Comparison of ENCODE assay signal across 23 cellular contexts in the genomic region with DNA sequence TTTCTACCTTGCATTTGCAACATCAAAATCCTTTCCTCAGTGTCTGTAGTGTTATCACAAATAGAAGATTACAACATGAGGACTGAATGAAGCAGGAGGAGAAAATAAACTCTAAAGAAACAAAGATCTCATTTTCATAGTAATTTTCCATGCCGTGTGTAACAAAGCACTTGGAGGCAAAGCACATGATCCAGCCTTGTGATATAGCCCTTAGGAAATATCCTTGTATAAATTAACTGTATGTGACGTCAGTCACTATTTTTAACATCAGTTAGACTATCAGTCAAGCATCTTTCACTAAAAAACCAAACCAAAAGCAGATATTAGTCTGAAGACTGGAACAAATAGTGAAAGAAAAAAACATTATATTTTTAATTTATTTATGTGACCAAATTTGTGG.
DNase-seq lines count a peak whose midpoint lies in the region; ATAC-seq, FAIRE-seq and TF ChIP-seq lines count a peak whose summit lies in the region.
"Had no signal": no experiment of that assay in that cellular context is flagged by ENCODE, and none has a peak within 500 bp of the region (broad histone marks: within the 10 kb centered on the region; RNA-seq: fewer than 3 reads in every experiment).

No MANE protein-coding gene starts in this region.

- in situ Hi-C loops in HepG2 (cut with HindIII; ENCODE audit: extremely low pct_ligation_motif_present, low pct_unique_long_range_greater_than_20kb) = no loop called here

- no peak for DNase-seq in HepG2 (ENCODE audit: low spot score)
- DNase-seq in right lobe of liver = no peak
- peak; percentile 16 for DNase-seq in epidermal melanocyte (ENCODE audit: insufficient read length, low spot score)
- DNase-seq in foreskin melanocyte = peak; percentile 93
- peak; percentile 18 for DNase-seq in testis
- DNase-seq in effector memory CD4-positive, alpha-beta T cell = no peak
- DNase-seq in GM12892 (ENCODE audit: insufficient read length) = no peak
- DNase-seq: CD8-positive, alpha-beta T cell; COR-L47; DMS 273 treated with DMSO at 0.1 percent for 48 hours; DMS53; DND-41; EL; HCEC 1CT; IMR-90 had no signal

- H3K4me2 ChIP-seq in HepG2 (ENCODE audit: low read depth, low read length) = no peak overlapping the region
- H3K4me2 ChIP-seq: A549; BLaER1 treated with 17β-estradiol and CSF1 and Interleukin-3, amounts not matched to agents 10 nM and 100 nM had no signal

- H3K9me3 ChIP-seq in HepG2 (ENCODE audit: low read length) (peaks cover 85% of the 10 kb centered on the region), right lobe of liver (no peaks in the 10 kb centered on the region), testis (no peaks in the 10 kb centered on the region)
- H3K9me3 ChIP-seq in effector memory CD4-positive, alpha-beta T cell (ENCODE audit: control insufficient read depth, low read length) = no peaks in the 10 kb centered on the region
- H3K9me3 ChIP-seq: BLaER1 treated with 17β-estradiol and CSF1 and Interleukin-3, amounts not matched to agents 10 nM and 100 nM had no signal

- H3K4me1 ChIP-seq in HepG2 (ENCODE audit: insufficient read depth, low read length) = no peaks in the 10 kb centered on the region
- no peaks in the 10 kb centered on the region for H3K4me1 ChIP-seq in right lobe of liver
- H3K4me1 ChIP-seq in testis = no peaks in the 10 kb centered on the region
- no peaks in the 10 kb centered on the region for H3K4me1 ChIP-seq in effector memory CD4-positive, alpha-beta T cell (ENCODE audit: control insufficient read depth, insufficient read depth, low read length, poor library complexity, severe bottlenecking)
- H3K4me1 ChIP-seq: A549; BLaER1 treated with 17β-estradiol and CSF1 and Interleukin-3, amounts not matched to agents 10 nM and 100 nM had no signal

- H3K9ac ChIP-seq in HepG2 (ENCODE audit: insufficient read depth, low read depth, low read length) = no peak overlapping the region
- H3K9ac ChIP-seq: BLaER1 treated with 17β-estradiol and CSF1 and Interleukin-3, amounts not matched to agents 10 nM and 100 nM had no signal

- intact Hi-C loops in HepG2 (cut with micrococcal nuclease; ENCODE audit: unreplicated experiment) (no loop called here), right lobe of liver (cut with DNase I) (no loop called here), testis (cut with DNase I; ENCODE audit: low total_unique reads) (no loop called here)

- H3K36me3 ChIP-seq in HepG2 (replicated peaks in 1 of 2; ENCODE audit: control insufficient read depth in 1 of 2, insufficient read depth in 2 of 2, low read length in 2 of 2) (no peaks in the 10 kb centered on the region), right lobe of liver (no peaks in the 10 kb centered on the region), testis (ENCODE audit: low read depth, missing control alignments) (no peaks in the 10 kb centered on the region)
- H3K36me3 ChIP-seq in effector memory CD4-positive, alpha-beta T cell (ENCODE audit: control insufficient read depth, insufficient read depth, low read length) = no peaks in the 10 kb centered on the region
- H3K36me3 ChIP-seq: BLaER1 treated with 17β-estradiol and CSF1 and Interleukin-3, amounts not matched to agents 10 nM and 100 nM had no signal

- no peak overlapping the region for H2AFZ ChIP-seq in HepG2 (ENCODE audit: low read length)

- ATAC-seq in HepG2 (no peak), right lobe of liver (no peak), HG02970 (IDR thresholded peaks at IDR 0.05; ENCODE audit: low FRiP score, unreplicated experiment) (no peak)
- ATAC-seq: A549; CD8-positive, alpha-beta T cell; GM12878; K562 had no signal

- POLR2A ChIA-PET in HepG2 (lab: Yijun Ruan, JAX) = no interaction called here

- no peak for TF ChIP-seq EP300 in HepG2 (IDR thresholded peaks at IDR 0.05; ENCODE audit: low read depth in 2 of 2, low read length in 2 of 2)
- no peak for TF ChIP-seq EP300 in HepG2 (CRISPR knock-in tag; IDR thresholded peaks at IDR 0.05; ENCODE audit: borderline replicate concordance)

- no peaks in the 10 kb centered on the region for H3K79me2 ChIP-seq in HepG2 (ENCODE audit: insufficient read depth, low read length)

- BruUV-seq in HepG2 (replicated peaks; lab: Mats Ljungman, UMichigan) = no TSS peak

- H3K27ac ChIP-seq in HepG2 (ENCODE audit: extremely low read length, insufficient read depth, low read length) = no peak overlapping the region
- no peak overlapping the region for H3K27ac ChIP-seq in right lobe of liver
- H3K27ac ChIP-seq in testis = no peak overlapping the region
- H3K27ac ChIP-seq in effector memory CD4-positive, alpha-beta T cell (ENCODE audit: insufficient read depth, low read length, poor library complexity, severe bottlenecking) = no peak overlapping the region
- H3K27ac ChIP-seq: 22Rv1; A549; BLaER1 treated with 17β-estradiol and CSF1 and Interleukin-3, amounts not matched to agents 10 nM and 100 nM had no signal

- 2% methylated on average over 2 of the region's 2 CpGs for WGBS in HepG2 (ENCODE audit: low lambda C conversion rate)
- 41% methylated on average over 2 of the region's 2 CpGs for whole genome bisulfite sequencing in right lobe of liver (ENCODE audit: insufficient coverage, low coverage, low lambda C conversion rate, missing lambda C conversion rate)
- 56 to 76% methylated on average over 2 of the region's 2 CpGs for WGBS in testis, 2 donors

- TF ChIP-seq CTCF in HepG2 (CRISPR knock-in tag; IDR thresholded peaks at IDR 0.05) = no peak
- TF ChIP-seq CTCF in right lobe of liver (IDR thresholded peaks at IDR 0.05) = no peak
- no peak for TF ChIP-seq CTCF in testis (IDR thresholded peaks at IDR 0.05)

- no peak for TF ChIP-seq POLR2A in HepG2 (IDR thresholded peaks at IDR 0.05; ENCODE audit: insufficient read depth in 1 of 2, low read depth in 2 of 2, low read length in 2 of 2)
- no peak for TF ChIP-seq POLR2A in right lobe of liver (IDR thresholded peaks at IDR 0.05)
- no peak for TF ChIP-seq POLR2A in testis (IDR thresholded peaks at IDR 0.05)
- TF ChIP-seq POLR2A in GM12892 (IDR thresholded peaks at IDR 0.05; ENCODE audit: low read depth, low read length) = no peak

- CTCF ChIA-PET in HepG2 (lab: Yijun Ruan, JAX; ENCODE audit: low intra/inter-chr PET ratio, low total read pairs) = no interaction called here

- H3K27me3 ChIP-seq in HepG2 (ENCODE audit: control insufficient read depth in 1 of 2, insufficient read depth in 2 of 2, low read length in 2 of 2) = no peaks in the 10 kb centered on the region
- no peaks in the 10 kb centered on the region for H3K27me3 ChIP-seq in right lobe of liver
- no peaks in the 10 kb centered on the region for H3K27me3 ChIP-seq in testis
- no peaks in the 10 kb centered on the region for H3K27me3 ChIP-seq in effector memory CD4-positive, alpha-beta T cell (replicated peaks; ENCODE audit: control insufficient read depth, insufficient read depth, low read length, poor library complexity, severe bottlenecking)
- H3K27me3 ChIP-seq: BLaER1 treated with 17β-estradiol and CSF1 and Interleukin-3, amounts not matched to agents 10 nM and 100 nM had no signal

- FAIRE-seq in HepG2 (lab: Jason Lieb, UNC) = no peak
- no peak for FAIRE-seq in GM12892 (lab: Jason Lieb, UNC)
- FAIRE-seq: A549, GM12878, GM19239, H54, K562 had no signal

- TF ChIP-seq RAD21 in HepG2 (CRISPR knock-in tag; IDR thresholded peaks at IDR 0.05) = no peak

- H3K4me3 ChIP-seq in HepG2 (replicated peaks in 1 of 3; ENCODE audit: insufficient read depth in 1 of 3, low read depth in 2 of 3, low read length in 3 of 3) (no peak overlapping the region), right lobe of liver (no peak overlapping the region), testis (no peak overlapping the region)
- H3K4me3 ChIP-seq in effector memory CD4-positive, alpha-beta T cell (ENCODE audit: insufficient read depth, low read depth, low read length, poor library complexity, severe bottlenecking) = no peak overlapping the region
- H3K4me3 ChIP-seq: A549; BLaER1 treated with 17β-estradiol and CSF1 and Interleukin-3, amounts not matched to agents 10 nM and 100 nM; GM12878; K562 had no signal

- H4K20me1 ChIP-seq in HepG2 (ENCODE audit: insufficient read depth, low read length) = no peaks in the 10 kb centered on the region
- H4K20me1 ChIP-seq: BLaER1 treated with 17β-estradiol and CSF1 and Interleukin-3, amounts not matched to agents 10 nM and 100 nM had no signal

TF ChIP-seq in HepG2, 621 proteins besides CTCF, POLR2A, EP300 and RAD21 (continues in another document):
- TF ChIP-seq ZNF644 (CRISPR knock-in tag; IDR thresholded peaks at IDR 0.05; ENCODE audit: low read depth) (no peak), CBX2 (IDR thresholded peaks at IDR 0.05; ENCODE audit: low read depth, low read length) (no peak), CBX2 (CRISPR knock-in tag; IDR thresholded peaks at IDR 0.05; ENCODE audit: low read depth) (no peak), RFX3 (CRISPR knock-in tag; IDR thresholded peaks at IDR 0.05) (no peak), CREB1 (IDR thresholded peaks at IDR 0.05) (peak; percentile 80), CREB1 (CRISPR knock-in tag; IDR thresholded peaks at IDR 0.05) (no peak)
- TF ChIP-seq, protein P1, sequence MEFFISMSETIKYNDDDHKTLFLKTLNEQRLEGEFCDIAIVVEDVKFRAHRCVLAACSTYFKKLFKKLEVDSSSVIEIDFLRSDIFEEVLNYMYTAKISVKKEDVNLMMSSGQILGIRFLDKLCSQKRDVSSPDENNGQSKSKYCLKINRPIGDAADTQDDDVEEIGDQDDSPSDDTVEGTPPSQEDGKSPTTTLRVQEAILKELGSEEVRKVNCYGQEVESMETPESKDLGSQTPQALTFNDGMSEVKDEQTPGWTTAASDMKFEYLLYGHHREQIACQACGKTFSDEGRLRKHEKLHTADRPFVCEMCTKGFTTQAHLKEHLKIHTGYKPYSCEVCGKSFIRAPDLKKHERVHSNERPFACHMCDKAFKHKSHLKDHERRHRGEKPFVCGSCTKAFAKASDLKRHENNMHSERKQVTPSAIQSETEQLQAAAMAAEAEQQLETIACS (CRISPR knock-in tag; IDR thresholded peaks at IDR 0.05) = no peak
- TF ChIP-seq, protein P2, sequence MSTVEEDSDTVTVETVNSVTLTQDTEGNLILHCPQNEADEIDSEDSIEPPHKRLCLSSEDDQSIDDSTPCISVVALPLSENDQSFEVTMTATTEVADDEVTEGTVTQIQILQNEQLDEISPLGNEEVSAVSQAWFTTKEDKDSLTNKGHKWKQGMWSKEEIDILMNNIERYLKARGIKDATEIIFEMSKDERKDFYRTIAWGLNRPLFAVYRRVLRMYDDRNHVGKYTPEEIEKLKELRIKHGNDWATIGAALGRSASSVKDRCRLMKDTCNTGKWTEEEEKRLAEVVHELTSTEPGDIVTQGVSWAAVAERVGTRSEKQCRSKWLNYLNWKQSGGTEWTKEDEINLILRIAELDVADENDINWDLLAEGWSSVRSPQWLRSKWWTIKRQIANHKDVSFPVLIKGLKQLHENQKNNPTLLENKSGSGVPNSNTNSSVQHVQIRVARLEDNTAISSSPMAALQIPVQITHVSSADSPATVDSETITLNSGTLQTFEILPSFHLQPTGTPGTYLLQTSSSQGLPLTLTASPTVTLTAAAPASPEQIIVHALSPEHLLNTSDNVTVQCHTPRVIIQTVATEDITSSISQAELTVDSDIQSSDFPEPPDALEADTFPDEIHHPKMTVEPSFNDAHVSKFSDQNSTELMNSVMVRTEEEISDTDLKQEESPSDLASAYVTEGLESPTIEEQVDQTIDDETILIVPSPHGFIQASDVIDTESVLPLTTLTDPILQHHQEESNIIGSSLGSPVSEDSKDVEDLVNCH (CRISPR knock-in tag; IDR thresholded peaks at IDR 0.05) = no peak

Comparison
In these comparisons a context has a peak if more than half of its experiments do, and no peak if none do; other contexts are left out.
1. DNase-seq: peak in epidermal melanocyte (single experiment), foreskin melanocyte (single experiment) and testis (single experiment); none in HepG2 (single experiment), right lobe of liver (0 of 3), effector memory CD4-positive, alpha-beta T cell (0 of 3) and GM12892 (single experiment).